In genomic region chr1:161089251-161089924, GRCh38 we compare ENCODE assay signal across 13 cellular contexts. TPM values are rescaled to one million over a fixed set of nuclear protein-coding genes. Genes with fewer than 3 reads are reported as not detected.
DNase-seq lines count a peak whose midpoint lies in the region; ATAC-seq and TF ChIP-seq lines count a peak whose summit lies in the region.
"Had no signal": no experiment of that assay in that cellular context is flagged by ENCODE, and none has a peak within 500 bp of the region (broad histone marks: within the 10 kb centered on the region; RNA-seq: fewer than 3 reads in every experiment).

TSS of gene NECTIN4 (minus strand) at chr1:161089558. CDS start at chr1:161089296, 262 bp downstream.

- no peak within 1 kb of the TSS for H4K8ac ChIP-seq in H9 (replicated peaks; ENCODE audit: insufficient read length, low read depth, low read length)

- no peak within 1 kb of the TSS for H3K56ac ChIP-seq in H9 (ENCODE audit: insufficient read length, low read depth, low read length)

- H3K4me3 Mint-ChIP-seq in H9 (no peak within 1 kb of the TSS), T-helper 17 cell (no peak within 1 kb of the TSS)
- H3K4me3 Mint-ChIP-seq: brain, memory B cell had no signal

- no peak within 1 kb of the TSS for H4K5ac ChIP-seq in H9 (ENCODE audit: insufficient read length, low read depth, low read length)

- H4K91ac ChIP-seq in H9 (ENCODE audit: insufficient read length, low read depth, low read length) = no peak within 1 kb of the TSS

- H2AK5ac ChIP-seq in H9 (ENCODE audit: insufficient read length, low read length) = no peak within 1 kb of the TSS

- WGBS in H9 (ENCODE audit: extremely low coverage, insufficient read length, low lambda C conversion rate) = no CpG with 5 or more reads among the region's 22 CpGs
- 85% methylated on average over 22 of the region's 22 CpGs for WGBS in smooth muscle cell (ENCODE audit: low lambda C conversion rate)

- H3K4me1 ChIP-seq in H9 (ENCODE audit: insufficient read depth, low read length) = no peaks in the 10 kb centered on the region
- H3K4me1 ChIP-seq in smooth muscle cell (ENCODE audit: low read depth) = peaks cover 16% of the 10 kb centered on the region

- H3K27ac Mint-ChIP-seq in H9 (peak within 1 kb of the TSS in 1 of 3 experiments; percentile 62; a peak in 2 of 7 replicates), T-helper 17 cell (peak within 1 kb of the TSS; percentile 39)
- H3K27ac Mint-ChIP-seq: brain, memory B cell had no signal

- no peak within 1 kb of the TSS for H2AFZ ChIP-seq in H9 (ENCODE audit: low read length)
- H2AFZ ChIP-seq in smooth muscle cell (ENCODE audit: low read depth) = no peak within 1 kb of the TSS

- H3K27me3 Mint-ChIP-seq in H9 (ENCODE audit: low read depth) (peaks cover 1% of the 10 kb centered on the region; the same call in 1 of the 2 replicates), T-helper 17 cell (no peaks in the 10 kb centered on the region)
- H3K27me3 Mint-ChIP-seq: memory B cell had no signal

- H2BK20ac ChIP-seq in H9 (ENCODE audit: low read depth, low read length, poor library complexity, severe bottlenecking) = no peak within 1 kb of the TSS

- H3K4me1 Mint-ChIP-seq in H9 = peaks cover 30 to 31% of the 10 kb centered on the region in 2 experiments
- peaks cover 9% of the 10 kb centered on the region for H3K4me1 Mint-ChIP-seq in T-helper 17 cell
- H3K4me1 Mint-ChIP-seq: brain, memory B cell had no signal

- no peaks in the 10 kb centered on the region for H3K23me2 ChIP-seq in H9 (ENCODE audit: insufficient read length, low read depth, low read length, poor library complexity, severe bottlenecking)

- H3K79me2 ChIP-seq in H9 (ENCODE audit: insufficient read depth, low read length) (no peaks in the 10 kb centered on the region), smooth muscle cell (ENCODE audit: low read depth) (no peaks in the 10 kb centered on the region)

- peak; percentile 53 for DNase-seq in H9
- DNase-seq in T-helper 17 cell = no peak
- DNase-seq in kidney epithelial cell (ENCODE audit: low read depth) = no peak
- no peak for DNase-seq in smooth muscle cell (lab: John Stamatoyannopoulos, UW; ENCODE audit: unreplicated experiment)
- DNase-seq in activated gamma-delta T cell (lab: John Stamatoyannopoulos, UW) = no peak
- DNase-seq in brain microvascular endothelial cell = no peak
- DNase-seq: NCI-H1694 treated with DMSO at 0.1 percent for 48 hours, right cardiac atrium had no signal

- H3K27ac ChIP-seq in H9 (ENCODE audit: insufficient read length, low read depth, low read length) = no peak within 1 kb of the TSS
- peak within 1 kb of the TSS; percentile 96 for H3K27ac ChIP-seq in smooth muscle cell (ENCODE audit: low read depth)
- H3K27ac ChIP-seq in brain microvascular endothelial cell = no peak within 1 kb of the TSS

- H3K4me2 ChIP-seq in H9 (ENCODE audit: insufficient read depth, insufficient read length, low read length) (no peak within 1 kb of the TSS), smooth muscle cell (peak within 1 kb of the TSS; percentile 80)

- H3K9ac ChIP-seq in H9 (ENCODE audit: extremely low read depth, insufficient read length, low read length) (no peak within 1 kb of the TSS), smooth muscle cell (ENCODE audit: low read depth) (peak within 1 kb of the TSS; percentile 77)

- in situ Hi-C loops in brain microvascular endothelial cell (cut with HindIII; ENCODE audit: low pct_ligation_motif_present, low sequenced_read_pairs) = no loop called here

- no peaks in the 10 kb centered on the region for H3K36me3 ChIP-seq in kidney epithelial cell (ENCODE audit: control insufficient read depth, insufficient read depth, low read length)
- no peaks in the 10 kb centered on the region for H3K36me3 ChIP-seq in smooth muscle cell (ENCODE audit: low read depth)
- H3K36me3 ChIP-seq in brain microvascular endothelial cell (replicated peaks) = no peaks in the 10 kb centered on the region

- H3K23ac ChIP-seq in H9 (ENCODE audit: insufficient read length, low read depth, low read length) = no peak within 1 kb of the TSS

- H2BK5ac ChIP-seq in H9 (ENCODE audit: insufficient read length, low read length) = no peak within 1 kb of the TSS

- H3T11ph ChIP-seq in H9 (ENCODE audit: low read length) = no peak within 1 kb of the TSS

- no peaks in the 10 kb centered on the region for H3K36me3 Mint-ChIP-seq in H9 (ENCODE audit: insufficient read depth in 1 of 3, low read depth in 3 of 3)
- H3K36me3 Mint-ChIP-seq in T-helper 17 cell (ENCODE audit: low read depth) = peaks cover 3% of the 10 kb centered on the region
- H3K36me3 Mint-ChIP-seq: brain, memory B cell had no signal

- H3K9me3 Mint-ChIP-seq in H9 = no peaks in the 10 kb centered on the region
- H3K9me3 Mint-ChIP-seq: memory B cell had no signal

- no peak within 1 kb of the TSS for H2BK12ac ChIP-seq in H9 (ENCODE audit: insufficient read length, low read depth, low read length)

- no peak within 1 kb of the TSS for H3K4me3 ChIP-seq in kidney epithelial cell (ENCODE audit: low read depth, low read length)
- H3K4me3 ChIP-seq in smooth muscle cell = peak within 1 kb of the TSS; percentile 35
- H3K4me3 ChIP-seq in brain microvascular endothelial cell (ENCODE audit: low read depth, low read length) = no peak within 1 kb of the TSS

- no peak within 1 kb of the TSS for H3K4ac ChIP-seq in H9 (ENCODE audit: low read depth, low read length)

- H3K14ac ChIP-seq in H9 (ENCODE audit: insufficient read depth, low read length) = no peak within 1 kb of the TSS; the same call in 1 of the 2 replicates

- H4K20me1 ChIP-seq in H9 (ENCODE audit: control insufficient read depth, insufficient read depth, insufficient read length) (no peaks in the 10 kb centered on the region), smooth muscle cell (ENCODE audit: low read depth) (no peaks in the 10 kb centered on the region)

- H2BK120ac ChIP-seq in H9 (ENCODE audit: low read depth, low read length, poor library complexity, severe bottlenecking) = no peak within 1 kb of the TSS

- H3K9me3 ChIP-seq in H9 (ENCODE audit: control insufficient read depth, low read depth, low read length) (no peaks in the 10 kb centered on the region), T-helper 17 cell (ENCODE audit: control insufficient read depth, low read length, poor library complexity, severe bottlenecking) (no peaks in the 10 kb centered on the region), smooth muscle cell (replicated peaks; ENCODE audit: low read depth) (no peaks in the 10 kb centered on the region)

- H3K79me1 ChIP-seq in H9 (ENCODE audit: insufficient read depth, low read depth, low read length, poor library complexity, severe bottlenecking) = no peaks in the 10 kb centered on the region

- ATAC-seq in T-helper 17 cell (no peak), GM18517 (IDR thresholded peaks at IDR 0.05; ENCODE audit: unreplicated experiment) (no peak), GM18868 (IDR thresholded peaks at IDR 0.05; ENCODE audit: unreplicated experiment) (no peak)

- no peak within 1 kb of the TSS for H2BK15ac ChIP-seq in H9 (ENCODE audit: low read depth, low read length)

- H3F3A ChIP-seq in smooth muscle cell (ENCODE audit: low read depth) = peaks cover 2% of the 10 kb centered on the region

- TF ChIP-seq CTCF in H9 (conservative IDR thresholded peaks at IDR 0.05) = peak; percentile 27; the same call in 2 of the 3 replicates
- no peak for TF ChIP-seq CTCF in kidney epithelial cell (IDR thresholded peaks at IDR 0.05; ENCODE audit: insufficient read depth, low read length, poor library complexity, severe bottlenecking)
- no peak for TF ChIP-seq CTCF in smooth muscle cell (IDR thresholded peaks at IDR 0.05; ENCODE audit: borderline replicate concordance, insufficient read depth, poor library complexity, severe bottlenecking)
- no peak for TF ChIP-seq CTCF in brain microvascular endothelial cell (IDR thresholded peaks at IDR 0.05; ENCODE audit: low read depth, low read length, missing control alignments)

- H3K18ac ChIP-seq in H9 (ENCODE audit: insufficient read length, low read depth, low read length) = no peak within 1 kb of the TSS

- no peaks in the 10 kb centered on the region; the same call in 1 of the 2 replicates for H3K27me3 ChIP-seq in H9 (ENCODE audit: insufficient read depth, low read length)
- H3K27me3 ChIP-seq in kidney epithelial cell (ENCODE audit: control insufficient read depth, insufficient read depth, low read length) = no peaks in the 10 kb centered on the region
- no peaks in the 10 kb centered on the region for H3K27me3 ChIP-seq in smooth muscle cell (ENCODE audit: low read depth)
- H3K27me3 ChIP-seq in brain microvascular endothelial cell (replicated peaks) = no peaks in the 10 kb centered on the region

RNA-seq across cellular contexts. Expression of gene NECTIN4, which starts in this region (rescaled TPM):
- 0.33 and 0.64 TPM in 2 replicates for total RNA-seq in H9 (2021)
- total RNA-seq in T-helper 17 cell = not detected
- 13.1 and 13.6 TPM in 2 replicates for total RNA-seq in kidney epithelial cell
- 18.2 and 27.6 TPM in 2 replicates for total RNA-seq in smooth muscle cell
- polyA plus RNA-seq in smooth muscle cell = 12.7 and 32.8 TPM in 2 replicates
- total RNA-seq: right cardiac atrium, RPMI7951 had no signal

Comparison
In these comparisons a context has a peak if more than half of its experiments do, and no peak if none do; other contexts are left out.
1. Peak in DNase-seq in H9; RNA of the gene not detected or under 1 TPM.